8 cellular contexts compared by ENCODE assay signal in genomic region chr9:95004452-95005275, GRCh38.
DNase-seq lines count a peak whose midpoint lies in the region; ATAC-seq and TF ChIP-seq lines count a peak whose summit lies in the region.

No MANE protein-coding gene starts in this region.

- peak overlapping the region; percentile 75 for H3K9ac ChIP-seq in BLaER1
- peak overlapping the region; percentile 69 to 85 for H3K9ac ChIP-seq in duodenal mucosa (ENCODE audit: low read depth in 1 of 2, low read length in 2 of 2)

- ATAC-seq in GM19351 (IDR thresholded peaks at IDR 0.05; ENCODE audit: unreplicated experiment) (peak; percentile 69), lung (ENCODE audit: insufficient read depth, low FRiP score) (peak; percentile 45)

- H3K36me3 ChIP-seq in BLaER1 (0 out of 2 replicates have a peak, but pooled peaks cover 7% of the 10 kb centered on the region), WERI-Rb-1 (peaks cover 40% of the 10 kb centered on the region), duodenal mucosa (ENCODE audit: control insufficient read depth in 1 of 2, insufficient read depth in 2 of 2, low read length in 2 of 2) (no peaks in the 10 kb centered on the region), lung (ENCODE audit: control insufficient read depth in 2 of 2, insufficient read depth in 2 of 2, low read length in 2 of 2) (peaks cover 0 to 2% of the 10 kb centered on the region in 2 donors)

- H3K4me3 ChIP-seq in BLaER1 (peak overlapping the region; percentile 76), WERI-Rb-1 (ENCODE audit: low read depth, low read length) (peak overlapping the region; percentile 98), duodenal mucosa (ENCODE audit: low read depth in 1 of 2, low read length in 2 of 2) (peak overlapping the region; percentile 78 to 81), lung (peak overlapping the region; percentile 98)

- peaks cover 19% of the 10 kb centered on the region for H3K4me1 ChIP-seq in BLaER1
- peaks cover 14 to 20% of the 10 kb centered on the region in 2 donors for H3K4me1 ChIP-seq in duodenal mucosa (ENCODE audit: control insufficient read depth in 1 of 2, insufficient read depth in 2 of 2, low read length in 2 of 2)
- H3K4me1 ChIP-seq in lung (ENCODE audit: control insufficient read depth in 2 of 2, insufficient read depth in 2 of 2, low read length in 2 of 2): peaks cover 0 to 8% of the 10 kb centered on the region in 2 donors

- 0 to 1% methylated on average over 57 to 130 of the region's 130 CpGs for WGBS in lung, 2 donors

- H3K27ac ChIP-seq in BLaER1 (peak overlapping the region; percentile 66), WERI-Rb-1 (peak overlapping the region; percentile 96), duodenal mucosa (ENCODE audit: low read depth, low read length) (peak overlapping the region; percentile 92), lung (ENCODE audit: low read depth in 1 of 2, low read length in 1 of 2) (peak overlapping the region; percentile 100), substantia nigra (ENCODE audit: low read depth, low read length, poor library complexity, severe bottlenecking) (peak overlapping the region; percentile 94)

- H3K4me2 ChIP-seq in BLaER1: peak overlapping the region; percentile 94

- no peaks in the 10 kb centered on the region for H3K9me3 ChIP-seq in BLaER1
- H3K9me3 ChIP-seq in WERI-Rb-1 (ENCODE audit: severe bottlenecking): no peaks in the 10 kb centered on the region
- H3K9me3 ChIP-seq in duodenal mucosa (ENCODE audit: control insufficient read depth in 1 of 2, low read length in 2 of 2): no peaks in the 10 kb centered on the region
- H3K9me3 ChIP-seq in lung (ENCODE audit: control insufficient read depth in 2 of 2, insufficient read depth in 1 of 2, low read length in 1 of 2): no peaks in the 10 kb centered on the region

- DNase-seq in WERI-Rb-1: peak; percentile 80
- no peak for DNase-seq in lung (ENCODE audit: low spot score)
- DNase-seq in substantia nigra (lab: John Stamatoyannopoulos, UW): peak in 11 of 49 donors; percentile 28 to 80 (median 44)
- no peak for DNase-seq in MV-4-11 (lab: John Stamatoyannopoulos, UW)

- peaks cover 71% of the 10 kb centered on the region for H3K27me3 ChIP-seq in BLaER1
- H3K27me3 ChIP-seq in WERI-Rb-1 (ENCODE audit: insufficient read depth, low read depth, severe bottlenecking): no peaks in the 10 kb centered on the region
- H3K27me3 ChIP-seq in duodenal mucosa (ENCODE audit: control insufficient read depth in 1 of 2, insufficient read depth in 2 of 2, low read length in 2 of 2): peaks cover 0 to 5% of the 10 kb centered on the region in 2 donors
- no peaks in the 10 kb centered on the region for H3K27me3 ChIP-seq in lung (ENCODE audit: control insufficient read depth, insufficient read depth)

- no peak for TF ChIP-seq RAD21 in Ishikawa (IDR thresholded peaks at IDR 0.05; ENCODE audit: low read depth)

- no peak for TF ChIP-seq EP300 in Ishikawa (IDR thresholded peaks at IDR 0.05; ENCODE audit: borderline replicate concordance)

- peaks cover 44% of the 10 kb centered on the region for H4K20me1 ChIP-seq in BLaER1

- no peak for TF ChIP-seq CTCF in WERI-Rb-1 (IDR thresholded peaks at IDR 0.05; ENCODE audit: low read depth, low read length)
- TF ChIP-seq CTCF in lung (IDR thresholded peaks at IDR 0.05; ENCODE audit: control extremely low read depth, extremely low read depth): no peak

TF ChIP-seq in Ishikawa, 13 proteins besides CTCF, POLR2A, EP300 and RAD21:
- TF ChIP-seq TEAD4 (IDR thresholded peaks at IDR 0.05): no peak
- no peak for TF ChIP-seq TCF12 (IDR thresholded peaks at IDR 0.05; ENCODE audit: low read depth)
- TF ChIP-seq EGR1 (IDR thresholded peaks at IDR 0.05): peak; percentile 8; the same call in 1 of the 2 replicates
- TF ChIP-seq USF1 (IDR thresholded peaks at IDR 0.05): 0 out of 2 replicates have a peak, but pooled peaks have one; percentile 8
- no peak for TF ChIP-seq CEBPB (IDR thresholded peaks at IDR 0.05)
- TF ChIP-seq TAF1 (IDR thresholded peaks at IDR 0.05; ENCODE audit: low read depth): peak; percentile 41
